ENCODE assay signal across 21 cellular contexts in the genomic region with DNA sequence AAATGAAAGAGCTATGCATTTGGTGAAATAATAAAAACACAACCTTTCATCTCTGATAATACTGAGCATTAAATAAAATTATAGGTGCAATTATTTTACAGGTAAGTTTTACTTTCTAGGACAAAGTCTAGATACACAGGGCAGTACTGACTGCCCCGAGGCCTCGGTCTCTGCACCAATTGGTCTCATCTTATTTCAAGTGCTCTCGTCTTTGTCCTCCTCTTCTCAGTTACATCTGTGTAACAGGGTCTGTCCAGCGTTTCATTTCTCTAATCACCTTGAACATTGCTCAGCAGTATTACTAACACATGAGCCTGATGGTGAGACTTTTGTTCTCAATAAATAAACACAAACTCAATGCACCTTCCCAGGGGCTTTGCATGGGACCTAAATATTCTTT. TPM values are rescaled to one million over a fixed set of nuclear protein-coding genes. Genes with fewer than 3 reads are reported as not detected.
"Had no signal": no experiment of that assay in that cellular context is flagged by ENCODE, and none has a peak within 500 bp of the region (broad histone marks: within the 10 kb centered on the region; RNA-seq: fewer than 3 reads in every experiment).

No MANE protein-coding gene starts in this region.

- H3K4me1 Mint-ChIP-seq: IgD-negative memory B cell had no signal

- H3K4me3 ChIP-seq: K562, SJCRH30 had no signal

- H3K9me3 ChIP-seq: SJCRH30 had no signal

- H3K36me3 Mint-ChIP-seq: IgD-negative memory B cell had no signal

- H3K27ac Mint-ChIP-seq: IgD-negative memory B cell had no signal

- ATAC-seq: K562, SK-N-SH treated with all-trans-retinoic acid at 6 μM for 48 hours had no signal

- DNase-seq: Kasumi-1, MM.1S, NCI-H1092 treated with DMSO at 0.1 percent for 48 hours, NCI-H1436, NCI-H187, NCI-H2029, NCI-H2081 treated with DMSO at 0.1 percent for 48 hours, NCI-H2171, NCI-H226, NCI-H446, NCI-H510A, NCI-H524 treated with DMSO at 0.1 percent for 48 hours, NCI-H69, NCI-H774, RPMI8226, SHP77 treated with DMSO at 0.1 percent for 48 hours, SJCRH30 had no signal

- H3K27me3 ChIP-seq: SJCRH30 had no signal

- H3K36me3 ChIP-seq: SJCRH30 had no signal

- H3K27ac ChIP-seq: KMS-11, SJCRH30 had no signal

- H3K4me1 ChIP-seq: SJCRH30 had no signal

RNA-seq across cellular contexts. Expression of a gene that starts 44.5 kb away (rescaled TPM):
- total RNA-seq: SJCRH30 had no signal
- polyA plus RNA-seq: IgD-negative memory B cell, K562 had no signal
